25 cellular contexts compared by ENCODE assay signal in the genomic region with DNA sequence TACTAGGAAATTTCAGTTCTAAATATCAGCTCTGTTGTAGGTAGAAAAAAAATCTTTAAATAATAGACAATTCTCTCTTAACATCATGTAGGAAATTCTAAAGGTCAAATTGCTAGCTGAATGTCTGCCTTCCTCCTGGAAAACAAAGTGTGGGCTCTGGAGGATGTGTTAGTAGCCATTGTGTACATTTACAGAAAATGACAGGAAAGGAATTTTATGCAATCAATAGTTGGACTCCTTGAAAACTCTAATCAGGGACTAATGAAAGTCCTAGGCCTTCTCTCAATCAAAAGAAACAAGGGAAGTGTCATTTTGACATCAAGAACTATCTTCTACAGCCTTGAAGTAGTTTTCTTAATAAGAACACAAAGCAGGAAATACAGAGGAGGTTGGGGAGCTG.
"Had no signal": no experiment of that assay in that cellular context is flagged by ENCODE, and none has a peak within 500 bp of the region (broad histone marks: within the 10 kb centered on the region; RNA-seq: fewer than 3 reads in every experiment).

No MANE protein-coding gene starts in this region.

- FAIRE-seq: astrocyte, K562, RCC 7860 had no signal

- H3K4me3 ChIP-seq: K562, SK-N-MC had no signal

- DNase-seq: activated CD4-positive, alpha-beta memory T cell treated with anti-CD3 and anti-CD28 coated beads, Interleukin-2, amount 10 ng/mL, durations not matched to agents 7 days and 5 days; activated CD4-positive, alpha-beta T cell treated with anti-CD3 and anti-CD28 coated beads for 36 hours; activated CD4-positive, alpha-beta T cell treated with anti-CD3 and anti-CD28 coated beads, Interleukin-2, amount 50 U/mL, for 1 hour; activated gamma-delta T cell; activated naive CD4-positive, alpha-beta T cell treated with anti-CD3 and anti-CD28 coated beads for 36 hours; activated T-cell treated with anti-CD3 and anti-CD28 coated beads for 4 hours; activated T-cell treated with anti-CD3 and anti-CD28 coated beads, Interleukin-2, amount 50 U/mL, for 48 hours; amygdala; Kasumi-1; NCI-H1092; NCI-H1694 treated with DMSO at 0.1 percent for 48 hours; NCI-H2171; NCI-H345; NCI-H524; NCI-H82; PC-3; SHP77 treated with DMSO at 0.1 percent for 48 hours; T-cell; T-helper 2 cell; T1000 had no signal

- H3K27ac ChIP-seq: SK-N-MC, VCaP had no signal
